ENCODE assay signal across 18 cellular contexts in genomic region chr3:31687020-31687802, GRCh38.
DNase-seq lines count a peak whose midpoint lies in the region; ATAC-seq and TF ChIP-seq lines count a peak whose summit lies in the region.
"Had no signal": no experiment of that assay in that cellular context is flagged by ENCODE, and none has a peak within 500 bp of the region (broad histone marks: within the 10 kb centered on the region; RNA-seq: fewer than 3 reads in every experiment).

No MANE protein-coding gene starts in this region.

- WGBS in SK-N-SH (ENCODE audit: low lambda C conversion rate): 69% methylated on average over 6 of the region's 6 CpGs

- no peaks in the 10 kb centered on the region for H3K36me3 ChIP-seq in SK-N-SH (replicated peaks in 1 of 2; ENCODE audit: control insufficient read depth in 1 of 2, insufficient read depth in 2 of 2, low read length in 1 of 2)
- peaks cover 21% of the 10 kb centered on the region for H3K36me3 ChIP-seq in OCI-LY3 (replicated peaks; ENCODE audit: low read depth, low read length)
- H3K36me3 ChIP-seq in upper lobe of right lung: no peaks in the 10 kb centered on the region

- no peaks in the 10 kb centered on the region for H4K20me1 ChIP-seq in SK-N-SH (ENCODE audit: insufficient read depth)
- H4K20me1 ChIP-seq in OCI-LY3 (ENCODE audit: insufficient read depth, low read length): no peaks in the 10 kb centered on the region

- no peaks in the 10 kb centered on the region for H3K79me2 ChIP-seq in SK-N-SH (ENCODE audit: insufficient read depth)
- no peaks in the 10 kb centered on the region for H3K79me2 ChIP-seq in OCI-LY3 (ENCODE audit: low read length)

- H3K27me3 ChIP-seq in SK-N-SH (ENCODE audit: insufficient read depth) (no peaks in the 10 kb centered on the region), OCI-LY3 (ENCODE audit: low read depth, low read length) (no peaks in the 10 kb centered on the region), upper lobe of right lung (no peaks in the 10 kb centered on the region)

- H3K9ac ChIP-seq in SK-N-SH (no peak overlapping the region), OCI-LY3 (ENCODE audit: low read length) (no peak overlapping the region)

- H2AFZ ChIP-seq in SK-N-SH (ENCODE audit: low read depth) (no peak overlapping the region), OCI-LY3 (ENCODE audit: low read depth, low read length) (no peak overlapping the region)

- POLR2A ChIA-PET in SK-N-SH (lab: Yijun Ruan, JAX): no interaction called here

- H3F3A ChIP-seq in SK-N-SH (replicated peaks; ENCODE audit: insufficient read depth): no peaks in the 10 kb centered on the region

- H3K27ac ChIP-seq in SK-N-SH (ENCODE audit: low read depth in 2 of 2, low read length in 1 of 2): no peak overlapping the region
- no peak overlapping the region for H3K27ac ChIP-seq in OCI-LY3 (ENCODE audit: low read length)
- no peak overlapping the region for H3K27ac ChIP-seq in upper lobe of right lung

- CTCF ChIA-PET in SK-N-SH (lab: Yijun Ruan, JAX): interaction anchor here (1.0 to 1.7 kb wide), 2 partner anchors 51 to 82 kb away, joined by 3 to 6 read pairs; no protein-coding TSS in a partner anchor

- no peak for DNase-seq in SK-N-SH
- DNase-seq in epithelial cell of proximal tubule (ENCODE audit: low read depth): no peak
- DNase-seq in upper lobe of right lung: no peak
- no peak for DNase-seq in activated CD4-positive, CD25-positive, alpha-beta regulatory T cell treated with anti-CD3 and anti-CD28 coated beads, Interleukin-2, amount 50 U/mL, for 72 hours
- no peak for DNase-seq in foreskin melanocyte
- DNase-seq: activated B cell treated with CpG ODN at 0.5 μM for 24 hours; caudate nucleus; CD4-positive, alpha-beta memory T cell; effector CD4-positive, alpha-beta T cell; hypothalamus; KG1; midbrain; NCI-H2171; NCI-H82; stimulated activated naive CD8-positive, alpha-beta T cell treated with anti-CD3 and anti-CD28 coated beads, Interleukin-15, amount 100 ng/mL, for 72 hours had no signal

- H3K4me2 ChIP-seq in SK-N-SH (no peak overlapping the region), OCI-LY3 (ENCODE audit: low read length) (no peak overlapping the region)

- H3K4me3 ChIP-seq in SK-N-SH (ENCODE audit: low read depth in 2 of 2, low read length in 1 of 2) (no peak overlapping the region), OCI-LY3 (ENCODE audit: low read length) (no peak overlapping the region), epithelial cell of proximal tubule (ENCODE audit: low read depth, low read length) (no peak overlapping the region), upper lobe of right lung (no peak overlapping the region)

- intact Hi-C loops in upper lobe of right lung (cut with DNase I): no loop called here

- H3K9me2 ChIP-seq in SK-N-SH: no peaks in the 10 kb centered on the region

- H3K9me3 ChIP-seq in SK-N-SH (no peaks in the 10 kb centered on the region), OCI-LY3 (ENCODE audit: insufficient read depth, low read length) (no peaks in the 10 kb centered on the region), upper lobe of right lung (no peaks in the 10 kb centered on the region)

- H3K4me1 ChIP-seq in SK-N-SH (ENCODE audit: control insufficient read depth in 1 of 2, insufficient read depth in 2 of 2, low read depth in 1 of 2, low read length in 1 of 2) (no peaks in the 10 kb centered on the region; a peak in 1 of 4 replicates), OCI-LY3 (ENCODE audit: low read length) (no peaks in the 10 kb centered on the region), upper lobe of right lung (no peaks in the 10 kb centered on the region)

- TF ChIP-seq EP300 in SK-N-SH (IDR thresholded peaks at IDR 0.05; ENCODE audit: borderline replicate concordance in 1 of 2, low read depth in 1 of 2, low read length in 1 of 2): no peak

- ATAC-seq in SK-N-SH treated with all-trans-retinoic acid at 6 μM for 48 hours (no peak), upper lobe of right lung (no peak), GM19328 (IDR thresholded peaks at IDR 0.05; ENCODE audit: unreplicated experiment) (no peak)
- ATAC-seq: stimulated activated naive CD8-positive, alpha-beta T cell treated with anti-CD3 and anti-CD28 coated beads, Interleukin-15, amount 100 ng/mL, for 72 hours had no signal

- TF ChIP-seq CTCF in SK-N-SH (IDR thresholded peaks at IDR 0.05) (0 out of 2 replicates have a peak, but pooled peaks have one; percentile 10), OCI-LY3 (IDR thresholded peaks at IDR 0.05; ENCODE audit: low read depth, low read length) (peak; percentile 43), epithelial cell of proximal tubule (conservative IDR thresholded peaks at IDR 0.05; ENCODE audit: low read depth, low read length) (peak; percentile 33), upper lobe of right lung (IDR thresholded peaks at IDR 0.05) (peak; percentile 18)

- TF ChIP-seq RAD21 in SK-N-SH (IDR thresholded peaks at IDR 0.05; ENCODE audit: low read length): no peak

TF ChIP-seq in SK-N-SH, 30 proteins besides CTCF, POLR2A, EP300 and RAD21:
- no peak for TF ChIP-seq TCF12 (IDR thresholded peaks at IDR 0.05)
- no peak for TF ChIP-seq FOXM1 (IDR thresholded peaks at IDR 0.05; ENCODE audit: low read depth)
- no peak for TF ChIP-seq RCOR1 (IDR thresholded peaks at IDR 0.05; ENCODE audit: low read length)
- no peak for TF ChIP-seq FOSL2 (IDR thresholded peaks at IDR 0.05; ENCODE audit: borderline replicate concordance, low read depth)
- TF ChIP-seq REST (IDR thresholded peaks at IDR 0.05; ENCODE audit: low read depth, low read length): no peak
- TF ChIP-seq EZH2phosphoT487 (IDR thresholded peaks at IDR 0.05; ENCODE audit: borderline replicate concordance, low read depth): no peak
- no peak for TF ChIP-seq MXI1 (IDR thresholded peaks at IDR 0.05; ENCODE audit: low read depth, low read length)

TF ChIP-seq in SK-N-SH treated with all-trans-retinoic acid at 6 μM for 48 hours, 23 proteins besides CTCF, POLR2A, EP300 and RAD21:
- TF ChIP-seq POU6F1 (CRISPR knock-in tag; IDR thresholded peaks at IDR 0.05; ENCODE audit: borderline replicate concordance, low read depth) (no peak), CSRNP3 (CRISPR knock-in tag; IDR thresholded peaks at IDR 0.05) (no peak), TSHZ2 (CRISPR knock-in tag; IDR thresholded peaks at IDR 0.05) (no peak), SNAI2 (CRISPR knock-in tag; IDR thresholded peaks at IDR 0.05) (no peak), ZNF565 (CRISPR knock-in tag; conservative IDR thresholded peaks at IDR 0.05; ENCODE audit: low read depth) (no peak), BACH2 (CRISPR knock-in tag; IDR thresholded peaks at IDR 0.05; ENCODE audit: borderline replicate concordance) (no peak)
